Comparison of ENCODE assay signal across 8 cellular contexts in the genomic region with DNA sequence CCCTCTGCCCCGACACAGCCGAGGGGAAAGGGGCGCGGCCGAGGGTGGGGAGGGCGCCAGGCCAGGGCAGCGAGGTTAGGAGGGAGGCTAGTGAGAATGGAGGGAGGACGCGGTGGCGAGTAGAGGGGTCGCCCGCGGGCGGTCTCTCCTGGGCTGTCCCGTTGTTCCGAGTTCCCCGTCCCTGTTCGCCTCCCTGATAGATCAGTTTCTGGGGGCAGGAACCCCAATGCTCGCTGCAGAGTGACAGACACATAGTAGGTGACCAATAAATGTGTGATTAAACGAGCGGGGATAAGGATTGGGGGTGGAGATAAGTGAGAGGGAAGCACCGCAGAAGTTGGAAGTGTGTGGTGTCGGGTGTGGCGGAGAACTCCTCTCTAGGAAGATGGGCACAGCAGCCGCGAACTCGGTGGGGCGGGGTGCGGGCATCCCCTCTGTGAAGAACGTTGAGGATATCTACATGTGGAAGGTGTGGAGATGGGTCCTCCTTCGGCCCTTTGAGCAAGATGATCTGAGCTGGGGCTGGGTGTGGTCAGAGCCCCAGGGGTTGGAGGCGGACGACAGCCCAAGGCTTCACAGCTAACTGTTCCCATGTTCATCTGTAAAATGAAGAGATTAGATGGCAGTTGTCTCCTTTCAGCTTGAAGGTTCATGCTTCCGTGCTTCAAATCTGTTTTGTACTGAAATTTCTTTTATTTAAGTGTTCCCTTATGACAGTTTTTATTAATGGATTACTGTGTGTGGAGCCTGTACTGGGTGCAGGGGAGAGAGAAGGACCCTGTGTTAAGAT. TPM values are rescaled to one million over a fixed set of nuclear protein-coding genes. Genes with fewer than 3 reads are reported as not detected.
DNase-seq lines count a peak whose midpoint lies in the region; TF ChIP-seq lines count a peak whose summit lies in the region.

No MANE protein-coding gene starts in this region.

- H3K4me3 ChIP-seq in BLaER1 treated with 17β-estradiol and CSF1 and Interleukin-3, amounts not matched to agents 10 nM and 100 nM: peak overlapping the region; percentile 78 to 88 (median 84)
- peak overlapping the region; percentile 78 for H3K4me3 ChIP-seq in NB4 (ENCODE audit: low read depth, low read length)
- H3K4me3 ChIP-seq in mammary epithelial cell (replicated peaks in 1 of 3; ENCODE audit: insufficient read depth in 1 of 3, low read depth in 2 of 3, low read length in 3 of 3): peak overlapping the region; percentile 71 to 76 (median 75)
- peak overlapping the region; percentile 73 to 77 (median 74) for H3K4me3 ChIP-seq in liver (ENCODE audit: low read depth in 1 of 3, low read length in 3 of 3)
- peak overlapping the region; percentile 87 for H3K4me3 ChIP-seq in suprapubic skin

- no peak for TF ChIP-seq EP300 in suprapubic skin (IDR thresholded peaks at IDR 0.05)

- TF ChIP-seq CTCF in NB4 (IDR thresholded peaks at IDR 0.05; ENCODE audit: low read depth, low read length) (no peak), mammary epithelial cell (conservative IDR thresholded peaks at IDR 0.05 in 1 of 2, IDR thresholded peaks at IDR 0.05 in 1 of 2; ENCODE audit: extremely low read depth in 1 of 2, insufficient read depth in 1 of 2, low read depth in 1 of 2, low read length in 2 of 2) (no peak), liver (IDR thresholded peaks at IDR 0.05; ENCODE audit: low read depth, low read length, missing input control) (no peak), suprapubic skin (IDR thresholded peaks at IDR 0.05) (no peak)

- BruUV-seq in mammary epithelial cell (replicated peaks; lab: Mats Ljungman, UMichigan): no TSS peak

- H3K27me3 ChIP-seq in BLaER1 treated with 17β-estradiol and CSF1 and Interleukin-3, amounts not matched to agents 10 nM and 100 nM: no peaks in the 10 kb centered on the region
- H3K27me3 ChIP-seq in mammary epithelial cell (ENCODE audit: insufficient read depth, low read length) (no peaks in the 10 kb centered on the region), liver (ENCODE audit: control insufficient read depth in 4 of 4, insufficient read depth in 4 of 4, low read length in 3 of 4) (no peaks in the 10 kb centered on the region), suprapubic skin (no peaks in the 10 kb centered on the region)

- peak overlapping the region; percentile 37 to 95 (median 88); a peak in 21 of 22 replicates for H3K27ac ChIP-seq in BLaER1 treated with 17β-estradiol and CSF1 and Interleukin-3, amounts not matched to agents 10 nM and 100 nM
- no peak overlapping the region for H3K27ac ChIP-seq in mammary epithelial cell (ENCODE audit: insufficient read depth, low read depth, low read length)
- peak overlapping the region; percentile 78 to 80 for H3K27ac ChIP-seq in liver (ENCODE audit: low read depth in 1 of 2, low read length in 2 of 2)
- H3K27ac ChIP-seq in suprapubic skin: peak overlapping the region; percentile 85

- H3K9me3 ChIP-seq in BLaER1 treated with 17β-estradiol and CSF1 and Interleukin-3, amounts not matched to agents 10 nM and 100 nM (replicated peaks in 1 of 11): no peaks in the 10 kb centered on the region
- no peaks in the 10 kb centered on the region for H3K9me3 ChIP-seq in mammary epithelial cell (replicated peaks; ENCODE audit: insufficient read depth, low read length)
- no peaks in the 10 kb centered on the region for H3K9me3 ChIP-seq in liver (ENCODE audit: control insufficient read depth in 4 of 4, low read length in 3 of 4)
- no peaks in the 10 kb centered on the region for H3K9me3 ChIP-seq in suprapubic skin

- in situ Hi-C loops in GM18951 (cut with MboI; ENCODE audit: low sequenced_read_pairs, unreplicated experiment): no loop called here
- in situ Hi-C loops in mammary epithelial cell (cut with MboI; ENCODE audit: low sequenced_read_pairs in 2 of 2): no loop called here

- H3K9ac ChIP-seq in BLaER1 treated with 17β-estradiol and CSF1 and Interleukin-3, amounts not matched to agents 10 nM and 100 nM: peak overlapping the region; percentile 82 to 93 (median 88)
- H3K9ac ChIP-seq in mammary epithelial cell (ENCODE audit: insufficient read depth, low read length) (peak overlapping the region; percentile 43), liver (ENCODE audit: low read depth in 1 of 2, low read length in 2 of 2) (peak overlapping the region; percentile 2 to 77)

- peak overlapping the region; percentile 93 for H2AFZ ChIP-seq in mammary epithelial cell (ENCODE audit: low read depth, low read length)

- dilution Hi-C loops in mammary epithelial cell (cut with HindIII; ENCODE audit: low sequenced_read_pairs): no loop called here

- TF ChIP-seq RAD21 in liver (IDR thresholded peaks at IDR 0.05): no peak

- CTCF ChIA-PET in mammary epithelial cell (lab: Charles Lee; ENCODE audit: low non-redundant PET): no interaction called here

- 20% methylated on average over 12 of the region's 34 CpGs for WGBS in mammary epithelial cell (ENCODE audit: low coverage, missing lambda C conversion rate)
- WGBS in liver: 16% methylated on average over 34 of the region's 34 CpGs
- under 1% methylated on average over 34 of the region's 34 CpGs for WGBS in suprapubic skin

- H3K4me2 ChIP-seq in BLaER1 treated with 17β-estradiol and CSF1 and Interleukin-3, amounts not matched to agents 10 nM and 100 nM: peak overlapping the region; percentile 84 to 95 (median 91)
- peak overlapping the region; percentile 94 for H3K4me2 ChIP-seq in mammary epithelial cell (ENCODE audit: insufficient read depth, low read depth, low read length)

- H3K79me2 ChIP-seq in mammary epithelial cell (ENCODE audit: insufficient read depth, low read length): peaks cover 4% of the 10 kb centered on the region

- H4K20me1 ChIP-seq in BLaER1 treated with 17β-estradiol and CSF1 and Interleukin-3, amounts not matched to agents 10 nM and 100 nM: peaks cover 7 to 32% (median 21%) of the 10 kb centered on the region in 11 experiments; a peak in 12 of 22 replicates
- H4K20me1 ChIP-seq in mammary epithelial cell (ENCODE audit: insufficient read depth, low read length): no peaks in the 10 kb centered on the region

- peak; percentile 18 for TF ChIP-seq POLR2A in GM18951 (IDR thresholded peaks at IDR 0.05; ENCODE audit: extremely low read depth, insufficient read depth, insufficient read length)
- TF ChIP-seq POLR2A in NB4 (IDR thresholded peaks at IDR 0.05; ENCODE audit: extremely low read depth, insufficient read length): no peak
- no peak for TF ChIP-seq POLR2A in suprapubic skin (IDR thresholded peaks at IDR 0.05)

- peaks cover 0 to 5% (median 4%) of the 10 kb centered on the region in 11 experiments; a peak in 10 of 22 replicates for H3K36me3 ChIP-seq in BLaER1 treated with 17β-estradiol and CSF1 and Interleukin-3, amounts not matched to agents 10 nM and 100 nM
- no peaks in the 10 kb centered on the region for H3K36me3 ChIP-seq in mammary epithelial cell (ENCODE audit: insufficient read depth, low read length)
- no peaks in the 10 kb centered on the region for H3K36me3 ChIP-seq in liver (ENCODE audit: control insufficient read depth in 4 of 4, insufficient read depth in 3 of 4, low read depth in 1 of 4, low read length in 3 of 4)
- H3K36me3 ChIP-seq in suprapubic skin: no peaks in the 10 kb centered on the region

- H3K4me1 ChIP-seq in BLaER1 treated with 17β-estradiol and CSF1 and Interleukin-3, amounts not matched to agents 10 nM and 100 nM: peaks cover 66 to 83% (median 74%) of the 10 kb centered on the region in 10 experiments
- H3K4me1 ChIP-seq in mammary epithelial cell (ENCODE audit: insufficient read depth, low read length) (peaks cover 28% of the 10 kb centered on the region), liver (ENCODE audit: control insufficient read depth in 4 of 4, insufficient read depth in 4 of 4, low read length in 3 of 4) (peaks cover 20 to 62% (median 56%) of the 10 kb centered on the region in 4 donors), suprapubic skin (peaks cover 56% of the 10 kb centered on the region)

- peak; percentile 59 for DNase-seq in NB4 (ENCODE audit: low read depth)
- DNase-seq in mammary epithelial cell: peak; percentile 21
- DNase-seq in suprapubic skin (ENCODE audit: low spot score in 2 of 2): no peak
- DNase-seq in NCI-H128 (lab: John Stamatoyannopoulos, UW; ENCODE audit: unreplicated experiment): no peak
- no peak for DNase-seq in kidney glomerular epithelial cell (lab: John Stamatoyannopoulos, UW)

- intact Hi-C loops in mammary epithelial cell (cut with micrococcal nuclease): loop anchor here (2.0 kb wide), 1 partner anchor 25 kb away; a partner anchor contains a TSS

TF ChIP-seq in liver, 16 proteins besides CTCF, POLR2A, EP300 and RAD21 (continues in another document):
- TF ChIP-seq, protein P1, sequence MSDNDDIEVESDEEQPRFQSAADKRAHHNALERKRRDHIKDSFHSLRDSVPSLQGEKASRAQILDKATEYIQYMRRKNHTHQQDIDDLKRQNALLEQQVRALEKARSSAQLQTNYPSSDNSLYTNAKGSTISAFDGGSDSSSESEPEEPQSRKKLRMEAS (IDR thresholded peaks at IDR 0.05): no peak
- no peak for TF ChIP-seq SP1 (IDR thresholded peaks at IDR 0.05)
- TF ChIP-seq, protein P2, sequence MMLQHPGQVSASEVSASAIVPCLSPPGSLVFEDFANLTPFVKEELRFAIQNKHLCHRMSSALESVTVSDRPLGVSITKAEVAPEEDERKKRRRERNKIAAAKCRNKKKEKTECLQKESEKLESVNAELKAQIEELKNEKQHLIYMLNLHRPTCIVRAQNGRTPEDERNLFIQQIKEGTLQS (IDR thresholded peaks at IDR 0.05): no peak

RNA-seq across cellular contexts. Expression of a gene that starts 0.7 kb away (rescaled TPM):
- total RNA-seq in mammary epithelial cell (1 to 10 TPM; 2.0 to 2.3 TPM), liver (1 to 10 TPM in 1 of 2 donors, under 1 TPM in 1; 0.33 to 3.1 TPM), suprapubic skin (1 to 10 TPM; 1.6 to 3.9 (median 2.6) TPM)
- polyA plus RNA-seq in mammary epithelial cell (1.1 TPM), liver (under 1 TPM; 0.08 to 0.72 TPM)
- polyA minus RNA-seq in mammary epithelial cell: 2.6 TPM

RNA-seq across cellular contexts. Expression of a gene that starts 11.2 kb away (rescaled TPM):
- total RNA-seq in mammary epithelial cell (10 to 100 TPM in 1 of 2 donors, 1 to 10 TPM in 1; 5.6 to 33.5 TPM), liver (100 to 1,000 TPM in 1 of 2 donors, 10 to 100 TPM in 1; 44.4 to 118 TPM), suprapubic skin (10 to 100 TPM; 56.1 to 75.5 (median 73.7) TPM)
- polyA plus RNA-seq in mammary epithelial cell (3.9 TPM), liver (10 to 100 TPM; 17.1 to 65.8 TPM)
- polyA minus RNA-seq in mammary epithelial cell: 4.7 TPM

RNA-seq across cellular contexts. Expression of a gene that starts 38.4 kb away (rescaled TPM):
- total RNA-seq in mammary epithelial cell (under 1 TPM in 1 of 2 donors, not detected in 1; 0.17 TPM), liver (100 to 1,000 TPM; 149 to 437 TPM), suprapubic skin (10 to 100 TPM; 12.8 to 23.4 (median 16.5) TPM)
- polyA plus RNA-seq in mammary epithelial cell (0.23 TPM), liver (1,000 to 10,000 TPM; 1,248 to 1,915 TPM)
- not detected for polyA minus RNA-seq in mammary epithelial cell

RNA-seq across cellular contexts. Expression of a gene that starts 56.4 kb away (rescaled TPM):
- total RNA-seq in mammary epithelial cell (1 to 10 TPM; 1.6 to 8.3 TPM), liver (10 to 100 TPM in 1 of 2 donors, 1 to 10 TPM in 1; 3.0 to 61.7 TPM), suprapubic skin (10 to 100 TPM; 10.4 to 16.5 (median 13.1) TPM)
- polyA plus RNA-seq in mammary epithelial cell (1.2 TPM), liver (10 to 100 TPM; 26.6 to 30.1 TPM)
- 5.7 TPM for polyA minus RNA-seq in mammary epithelial cell

RNA-seq across cellular contexts. Expression of a gene that starts 56.6 kb away (rescaled TPM):
- total RNA-seq in mammary epithelial cell (10 to 100 TPM in 1 of 2 donors, under 1 TPM in 1; 0.73 to 18.0 TPM), liver (10 to 100 TPM; 12.0 to 17.2 TPM), suprapubic skin (10 to 100 TPM in 3 of 4 donors, 1 to 10 TPM in 1; 7.9 to 29.0 (median 22.5) TPM)
- polyA plus RNA-seq in mammary epithelial cell (0.93 TPM), liver (10 to 100 TPM; 13.9 to 21.0 TPM)
- 0.26 TPM for polyA minus RNA-seq in mammary epithelial cell

Comparison
In these comparisons a context has a peak if more than half of its experiments do, and no peak if none do; other contexts are left out.
1. DNase-seq: peak in NB4 (single experiment) and mammary epithelial cell (single experiment); none in suprapubic skin (0 of 2), NCI-H128 (single experiment) and kidney glomerular epithelial cell (single experiment).
2. RNA of a gene that starts 38.4 kb away (total RNA-seq): 149 to 437 TPM in liver and 12.8 to 23.4 TPM in suprapubic skin; 0.17 TPM in mammary epithelial cell; every median in the first group is over 10 times any median in the second.
3. Peak in every context shown above with its lines, with median percentiles within 50 percentile points of each other: H3K4me3 ChIP-seq and H3K9ac ChIP-seq.